1 cellular context compared by ENCODE assay signal in genomic region chr19:530133-531008, GRCh38.
TF ChIP-seq lines count a peak whose summit lies in the region.

No MANE protein-coding gene starts in this region.

TF ChIP-seq in HepG2, 621 proteins besides CTCF, POLR2A, EP300 and RAD21 (continued from another document and continues in another):
- TF ChIP-seq ZNF280B (CRISPR knock-in tag; IDR thresholded peaks at IDR 0.05; ENCODE audit: borderline replicate concordance) (no peak), PITX1 (CRISPR knock-in tag; IDR thresholded peaks at IDR 0.05) (0 out of 2 replicates have a peak, but pooled peaks have one; percentile 37), PRDM10 (CRISPR knock-in tag; IDR thresholded peaks at IDR 0.05; ENCODE audit: low read depth) (no peak), MYNN (CRISPR knock-in tag; IDR thresholded peaks at IDR 0.05; ENCODE audit: low read depth) (no peak), SKIL (CRISPR knock-in tag; IDR thresholded peaks at IDR 0.05; ENCODE audit: borderline replicate concordance) (no peak), HMGXB4 (CRISPR knock-in tag; IDR thresholded peaks at IDR 0.05; ENCODE audit: borderline replicate concordance in 1 of 2, low read depth in 1 of 2) (no peak), ZKSCAN1 (IDR thresholded peaks at IDR 0.05; ENCODE audit: low read length) (no peak), ZHX1 (CRISPR knock-in tag; IDR thresholded peaks at IDR 0.05; ENCODE audit: low read depth) (no peak), BRCA1 (CRISPR knock-in tag; IDR thresholded peaks at IDR 0.05) (no peak), NFE2L2 (IDR thresholded peaks at IDR 0.05; ENCODE audit: low read length) (no peak), ZNF276 (CRISPR knock-in tag; IDR thresholded peaks at IDR 0.05; ENCODE audit: low read depth) (no peak; the same call in none of the 2 replicates), RFX3 (CRISPR knock-in tag; IDR thresholded peaks at IDR 0.05) (no peak), NCOA2 (CRISPR knock-in tag; IDR thresholded peaks at IDR 0.05) (no peak), MNT (IDR thresholded peaks at IDR 0.05) (no peak), RNF2 (conservative IDR thresholded peaks at IDR 0.05; ENCODE audit: low read depth) (no peak), HNF1B (CRISPR knock-in tag; IDR thresholded peaks at IDR 0.05) (peak; percentile 66; the same call in 1 of the 2 replicates), NFAT5 (CRISPR knock-in tag; IDR thresholded peaks at IDR 0.05) (no peak), CEBPG (CRISPR knock-in tag; IDR thresholded peaks at IDR 0.05) (no peak), BRD4 (CRISPR knock-in tag; IDR thresholded peaks at IDR 0.05) (no peak), GATAD1 (CRISPR knock-in tag; IDR thresholded peaks at IDR 0.05) (no peak), NPAS2 (CRISPR knock-in tag; IDR thresholded peaks at IDR 0.05; ENCODE audit: borderline replicate concordance) (no peak), ZNF17 (CRISPR knock-in tag; IDR thresholded peaks at IDR 0.05) (no peak), ZNF33B (CRISPR knock-in tag; IDR thresholded peaks at IDR 0.05) (no peak), SETDB1 (CRISPR knock-in tag; IDR thresholded peaks at IDR 0.05; ENCODE audit: borderline replicate concordance) (no peak), NFIB (CRISPR knock-in tag; IDR thresholded peaks at IDR 0.05; ENCODE audit: borderline replicate concordance) (no peak), HDAC1 (CRISPR knock-in tag; IDR thresholded peaks at IDR 0.05) (no peak), PHF21A (CRISPR knock-in tag; IDR thresholded peaks at IDR 0.05) (peak; percentile 76; the same call in 1 of the 2 replicates), NR3C1 (CRISPR knock-in tag; IDR thresholded peaks at IDR 0.05) (no peak), NCOR1 (IDR thresholded peaks at IDR 0.05; ENCODE audit: borderline replicate concordance, low read length) (peak; percentile 36; the same call in 1 of the 2 replicates), E2F5 (CRISPR knock-in tag; conservative IDR thresholded peaks at IDR 0.05) (no peak), NKX3-1 (CRISPR knock-in tag; IDR thresholded peaks at IDR 0.05) (no peak), ZNF572 (CRISPR knock-in tag; IDR thresholded peaks at IDR 0.05) (0 out of 2 replicates have a peak, but pooled peaks have one; percentile 50), KMT2A (CRISPR knock-in tag; IDR thresholded peaks at IDR 0.05) (no peak), SKI (IDR thresholded peaks at IDR 0.05; ENCODE audit: partially characterized antibody) (no peak)
